ENCODE assay signal across 22 cellular contexts in genomic region chr6:154086510-154086909, GRCh38. TPM values are rescaled to one million over a fixed set of nuclear protein-coding genes. Genes with fewer than 3 reads are reported as not detected.
A peak's percentile ranks its signal among the peaks of the same experiment; 100 is the strongest.
DNase-seq lines count a peak whose midpoint lies in the region; ATAC-seq, FAIRE-seq and TF ChIP-seq lines count a peak whose summit lies in the region.
"Had no signal": no experiment of that assay in that cellular context is flagged by ENCODE, and none has a peak within 500 bp of the region (broad histone marks: within the 10 kb centered on the region; RNA-seq: fewer than 3 reads in every experiment).

No MANE protein-coding gene starts in this region.

- H3K4me1 Mint-ChIP-seq in MCF 10A (ENCODE audit: insufficient read depth, unreplicated experiment), result peaks cover 7% of the 10 kb centered on the region
- H3K4me1 Mint-ChIP-seq: CD14-positive monocyte; CD4-positive, alpha-beta memory T cell; IgD-negative memory B cell had no signal

- intact Hi-C loops in MCF 10A (cut with micrococcal nuclease) (no loop called here), breast epithelium (cut with DNase I; ENCODE audit: low total_unique reads) (no loop called here)

- TF ChIP-seq POLR2A in breast epithelium (IDR thresholded peaks at IDR 0.05) (no peak), H54 (IDR thresholded peaks at IDR 0.05; ENCODE audit: low read depth, low read length) (no peak)

- no peaks in the 10 kb centered on the region for H3K9me3 ChIP-seq in breast epithelium
- H3K9me3 ChIP-seq: A549, BLaER1 had no signal

- H3K36me3 ChIP-seq in breast epithelium (no peaks in the 10 kb centered on the region), bronchial epithelial cell (ENCODE audit: control insufficient read depth, insufficient read depth, low read length) (no peaks in the 10 kb centered on the region)
- H3K36me3 ChIP-seq: BLaER1 had no signal

- no peak overlapping the region for H3K4me3 Mint-ChIP-seq in MCF 10A (ENCODE audit: unreplicated experiment)
- H3K4me3 Mint-ChIP-seq: CD14-positive monocyte; CD4-positive, alpha-beta memory T cell; HFFc6; IgD-negative memory B cell had no signal

- H3K27me3 ChIP-seq in breast epithelium (no peaks in the 10 kb centered on the region), bronchial epithelial cell (ENCODE audit: control insufficient read depth, insufficient read depth, low read length) (no peaks in the 10 kb centered on the region)
- H3K27me3 ChIP-seq: BLaER1 had no signal

- FAIRE-seq in bronchial epithelial cell (lab: Jason Lieb, UNC), result no peak
- FAIRE-seq in H54 (lab: Jason Lieb, UNC), result no peak
- FAIRE-seq: A549, GM12878, HepG2 had no signal

- no TSS peak for BruUV-seq in MCF 10A (replicated peaks; lab: Mats Ljungman, UMichigan)

- H3K4me3 ChIP-seq in breast epithelium, result no peak overlapping the region
- H3K4me3 ChIP-seq in bronchial epithelial cell (ENCODE audit: low read depth, low read length), result no peak overlapping the region
- H3K4me3 ChIP-seq: A549, BLaER1, GM12878 had no signal

- no peak overlapping the region for H3K27ac Mint-ChIP-seq in MCF 10A (ENCODE audit: low read depth, unreplicated experiment)
- H3K27ac Mint-ChIP-seq: CD14-positive monocyte; CD4-positive, alpha-beta memory T cell; HFFc6; IgD-negative memory B cell had no signal

- no peak for ATAC-seq in HG02840 (IDR thresholded peaks at IDR 0.05; ENCODE audit: low FRiP score, unreplicated experiment)
- ATAC-seq: A549, GM12878, HepG2 had no signal

- DNase-seq in MCF 10A (ENCODE audit: unreplicated experiment), result peak; percentile 9
- no peak for DNase-seq in breast epithelium (ENCODE audit: low spot score in 2 of 2)
- DNase-seq in bronchial epithelial cell (ENCODE audit: low read depth), result peak; percentile 15
- peak; percentile 42 for DNase-seq in kidney tubule cell (ENCODE audit: low spot score)
- DNase-seq in iPS-NIHi11 (ENCODE audit: low spot score), result no peak
- no peak for DNase-seq in H54 (ENCODE audit: insufficient read length, low spot score)
- DNase-seq: Calu3; CD4-positive, alpha-beta memory T cell; DMS79 treated with DMSO at 0.1 percent for 48 hours; EL; GOT3; HCEC 1CT; HFFc6 had no signal

- CTCF ChIA-PET in MCF 10A (lab: Yijun Ruan, JAX), result no interaction called here

- POLR2A ChIA-PET in MCF 10A (lab: Yijun Ruan, JAX), result interaction anchor here (0.6 kb wide), 1 partner anchor 130 kb away, joined by 3 read pairs; no protein-coding TSS in a partner anchor

- TF ChIP-seq CTCF in MCF 10A (IDR thresholded peaks at IDR 0.05; ENCODE audit: unreplicated experiment) (no peak), breast epithelium (IDR thresholded peaks at IDR 0.05) (no peak), bronchial epithelial cell (IDR thresholded peaks at IDR 0.05; ENCODE audit: insufficient read depth, low read length, severe bottlenecking) (no peak)

- no peak overlapping the region for H3K27ac ChIP-seq in breast epithelium
- H3K27ac ChIP-seq: 22Rv1, A549, BLaER1 had no signal

- no peaks in the 10 kb centered on the region for H3K4me1 ChIP-seq in breast epithelium
- H3K4me1 ChIP-seq: A549, BLaER1 had no signal

- H3K27me3 Mint-ChIP-seq in MCF 10A (ENCODE audit: insufficient read depth, unreplicated experiment), result no peaks in the 10 kb centered on the region
- H3K27me3 Mint-ChIP-seq: CD4-positive, alpha-beta memory T cell; IgD-negative memory B cell had no signal

- H3K9me3 Mint-ChIP-seq in MCF 10A (ENCODE audit: unreplicated experiment), result no peaks in the 10 kb centered on the region
- H3K9me3 Mint-ChIP-seq: CD4-positive, alpha-beta memory T cell had no signal

- no peaks in the 10 kb centered on the region for H3K36me3 Mint-ChIP-seq in MCF 10A (ENCODE audit: insufficient read depth, unreplicated experiment)
- H3K36me3 Mint-ChIP-seq: CD14-positive monocyte; CD4-positive, alpha-beta memory T cell; IgD-negative memory B cell had no signal

RNA-seq across cellular contexts. Expression of gene OPRM1, which starts 47.5 kb away (rescaled TPM):
- not detected in 2 replicates for total RNA-seq in MCF 10A (2022)
- total RNA-seq in breast epithelium, result not detected
- not detected in 2 replicates for total RNA-seq in bronchial epithelial cell
- total RNA-seq: Calu3; CD4-positive, alpha-beta memory T cell; G401; GM12878; HepG2; HFFc6 had no signal

Comparison
In these comparisons a context has a peak if more than half of its experiments do, and no peak if none do; other contexts are left out.
1. DNase-seq: peak in MCF 10A (single experiment), bronchial epithelial cell (single experiment) and kidney tubule cell (single experiment); none in breast epithelium (0 of 2), iPS-NIHi11 (single experiment) and H54 (single experiment).